In genomic region chr9:91423785-91424402, GRCh38 we compare ENCODE assay signal across 1 cellular context.
A peak's percentile ranks its signal among the peaks of the same experiment; 100 is the strongest.
TF ChIP-seq lines count a peak whose summit lies in the region.

NFIL3 (minus strand) TSS chr9:91423832; CDS start chr9:91410734, 13,098 bp downstream.

TF ChIP-seq in HepG2, 621 proteins besides CTCF, POLR2A, EP300 and RAD21 (continued from another document and continues in another):
- TF ChIP-seq ZNF770 (CRISPR knock-in tag; IDR thresholded peaks at IDR 0.05), result peak; percentile 45; the same call in 1 of the 2 replicates
- 0 out of 2 replicates have a peak, but pooled peaks have one; percentile 22 for TF ChIP-seq YEATS4 (CRISPR knock-in tag; IDR thresholded peaks at IDR 0.05; ENCODE audit: borderline replicate concordance)
- 0 out of 2 replicates have a peak, but pooled peaks have one; percentile 29 for TF ChIP-seq HOXA9 (CRISPR knock-in tag; IDR thresholded peaks at IDR 0.05; ENCODE audit: borderline replicate concordance)
- peak; percentile 65; the same call in 1 of the 2 replicates for TF ChIP-seq PRMT3 (CRISPR knock-in tag; IDR thresholded peaks at IDR 0.05; ENCODE audit: borderline replicate concordance, low read depth)
- TF ChIP-seq ZFP90 (CRISPR knock-in tag; IDR thresholded peaks at IDR 0.05; ENCODE audit: borderline replicate concordance), result no peak; the same call in 1 of the 2 replicates
- 0 out of 2 replicates have a peak, but pooled peaks have one; percentile 44 for TF ChIP-seq POLR2AphosphoS5 (IDR thresholded peaks at IDR 0.05; ENCODE audit: low read depth, low read length)
- 0 out of 2 replicates have a peak, but pooled peaks have one; percentile 40 for TF ChIP-seq MLXIP (CRISPR knock-in tag; IDR thresholded peaks at IDR 0.05; ENCODE audit: borderline replicate concordance)
- TF ChIP-seq ZNF607 (CRISPR knock-in tag; IDR thresholded peaks at IDR 0.05; ENCODE audit: borderline replicate concordance), result peak; percentile 72
- TF ChIP-seq ZNF207 (IDR thresholded peaks at IDR 0.05; ENCODE audit: borderline replicate concordance), result no peak
- 0 out of 4 replicates have a peak, but pooled peaks of 1 of the 2 experiments have one; percentile 17 for TF ChIP-seq KLF16 (CRISPR knock-in tag; IDR thresholded peaks at IDR 0.05)
- no peak for TF ChIP-seq SOX13 (IDR thresholded peaks at IDR 0.05)
- TF ChIP-seq SOX13 (CRISPR knock-in tag; conservative IDR thresholded peaks at IDR 0.05 in 1 of 2, IDR thresholded peaks at IDR 0.05 in 1 of 2), result peak in 1 of 2 experiments; percentile 9; a peak in 1 of 4 replicates
- peak; percentile 91 for TF ChIP-seq ZNF564 (CRISPR knock-in tag; IDR thresholded peaks at IDR 0.05)
- TF ChIP-seq ZFP41 (CRISPR knock-in tag; IDR thresholded peaks at IDR 0.05; ENCODE audit: borderline replicate concordance), result 0 out of 2 replicates have a peak, but pooled peaks have one; percentile 52
- TF ChIP-seq ZMAT5 (CRISPR knock-in tag; IDR thresholded peaks at IDR 0.05; ENCODE audit: borderline replicate concordance, low read depth), result no peak
- 0 out of 2 replicates have a peak, but pooled peaks have one; percentile 51 for TF ChIP-seq MED13 (CRISPR knock-in tag; IDR thresholded peaks at IDR 0.05)
- no peak for TF ChIP-seq HNF4G (IDR thresholded peaks at IDR 0.05; ENCODE audit: borderline replicate concordance, low read depth, low read length)
- no peak for TF ChIP-seq HNF4G (CRISPR knock-in tag; IDR thresholded peaks at IDR 0.05; ENCODE audit: borderline replicate concordance, low read depth)
- peak; percentile 31; the same call in 1 of the 2 replicates for TF ChIP-seq ZBTB10 (CRISPR knock-in tag; IDR thresholded peaks at IDR 0.05; ENCODE audit: borderline replicate concordance)
- TF ChIP-seq ZFY (CRISPR knock-in tag; IDR thresholded peaks at IDR 0.05), result peak; percentile 65
- TF ChIP-seq ZNF441 (CRISPR knock-in tag; IDR thresholded peaks at IDR 0.05; ENCODE audit: borderline replicate concordance), result peak; percentile 32; the same call in 1 of the 2 replicates
- TF ChIP-seq MEIS2 (CRISPR knock-in tag; IDR thresholded peaks at IDR 0.05), result peak; percentile 16; the same call in 1 of the 2 replicates
- TF ChIP-seq ZNF639 (CRISPR knock-in tag; conservative IDR thresholded peaks at IDR 0.05), result no peak; the same call in 1 of the 2 replicates
- peak; percentile 65 for TF ChIP-seq MYC (CRISPR knock-in tag; IDR thresholded peaks at IDR 0.05; ENCODE audit: borderline replicate concordance)
- no peak for TF ChIP-seq NPAS2 (CRISPR knock-in tag; IDR thresholded peaks at IDR 0.05; ENCODE audit: borderline replicate concordance)
- peak; percentile 38; the same call in 1 of the 2 replicates for TF ChIP-seq ZNF225 (CRISPR knock-in tag; IDR thresholded peaks at IDR 0.05)
- peak; percentile 57 for TF ChIP-seq MAX (IDR thresholded peaks at IDR 0.05)
- 0 out of 2 replicates have a peak, but pooled peaks have one; percentile 31 for TF ChIP-seq ZNF275 (CRISPR knock-in tag; IDR thresholded peaks at IDR 0.05; ENCODE audit: borderline replicate concordance)
- 0 out of 2 replicates have a peak, but pooled peaks have one; percentile 33 for TF ChIP-seq ARHGAP35 (CRISPR knock-in tag; IDR thresholded peaks at IDR 0.05; ENCODE audit: borderline replicate concordance)
- TF ChIP-seq ZNF574 (CRISPR knock-in tag; IDR thresholded peaks at IDR 0.05), result 0 out of 2 replicates have a peak, but pooled peaks have one; percentile 1
- TF ChIP-seq TFDP1 (CRISPR knock-in tag; IDR thresholded peaks at IDR 0.05; ENCODE audit: borderline replicate concordance), result peak; percentile 26; the same call in 1 of the 2 replicates
- no peak for TF ChIP-seq ZFP82 (CRISPR knock-in tag; IDR thresholded peaks at IDR 0.05; ENCODE audit: borderline replicate concordance)
- TF ChIP-seq REST (IDR thresholded peaks at IDR 0.05; ENCODE audit: borderline replicate concordance in 1 of 2, low read depth in 1 of 2, low read length in 2 of 2), result peak in 1 of 2 experiments; percentile 60; a peak in 1 of 4 replicates
